Comparison of ENCODE assay signal across 8 cellular contexts in genomic region chr16:1707193-1707790, GRCh38. TPM values are rescaled to one million over a fixed set of nuclear protein-coding genes. Genes with fewer than 3 reads are reported as not detected.
DNase-seq lines count a peak whose midpoint lies in the region; ATAC-seq and TF ChIP-seq lines count a peak whose summit lies in the region.

No MANE protein-coding gene starts in this region.

- peak overlapping the region; percentile 90 for H3K27ac ChIP-seq in CD8-positive, alpha-beta T cell (ENCODE audit: low read depth, low read length)
- H3K27ac ChIP-seq in stomach: peak overlapping the region; percentile 40 to 97 (median 93)

- intact Hi-C loops in CD8-positive, alpha-beta T cell (cut with DNase I, micrococcal nuclease): loop anchor here (2.0 to 5.0 kb wide), 5 partner anchors 66 to 450 kb away; partner anchors contain the start of genes EME2 (in 1 of the 2), FAHD1 (in 1 of the 2), HAGH (in 1 of the 2) and MRPS34 (in 1 of the 2)
- intact Hi-C loops in MCF 10A (cut with micrococcal nuclease) (loop anchor here (1.0 to 10.0 kb wide), 3 partner anchors 64 to 282 kb away; partner anchors contain the start of genes CRAMP1, IFT140, NME3 and UQCC4), stomach (cut with DNase I; ENCODE audit: low total_unique reads) (no loop called here)

- CTCF ChIA-PET in CD8-positive, alpha-beta T cell (lab: Charles Lee): interaction anchor here (1.3 to 1.5 kb wide), 2 partner anchors 13 to 16 kb away, joined by 3 to 4 read pairs; no protein-coding TSS in a partner anchor
- CTCF ChIA-PET in MCF 10A (lab: Yijun Ruan, JAX): interaction anchor here (0.5 to 2.7 kb wide), 14 partner anchors 12 to 433 kb away, joined by 3 to 17 read pairs (median 4); partner anchors contain the start of genes CRAMP1, IFT140, JPT2 and NUBP2

- BruUV-seq in MCF 10A (replicated peaks; lab: Mats Ljungman, UMichigan): TSS peak; percentile 20

- POLR2A ChIA-PET in CD8-positive, alpha-beta T cell (lab: Charles Lee): interaction anchor here (1.7 kb wide), 1 partner anchor 12 kb away, joined by 5 read pairs; no protein-coding TSS in a partner anchor
- POLR2A ChIA-PET in MCF 10A (lab: Yijun Ruan, JAX): interaction anchor here (0.6 to 4.8 kb wide), 14 partner anchors 11 to 629 kb away, joined by 3 to 130 read pairs (median 7); partner anchors contain the start of genes CRAMP1, EME2, IFT140 and JPT2

- TF ChIP-seq POLR2A in stomach (IDR thresholded peaks at IDR 0.05): no peak

- peak in 1 of 7 experiments; percentile 15 for DNase-seq in CD8-positive, alpha-beta T cell
- DNase-seq in MG63: no peak
- peak; percentile 43 for DNase-seq in MCF 10A (ENCODE audit: unreplicated experiment)
- peak; percentile 22 for DNase-seq in kidney glomerular epithelial cell (lab: John Stamatoyannopoulos, UW)
- DNase-seq in stomach: no peak
- no peak for DNase-seq in NCI-H82 (lab: John Stamatoyannopoulos, UW)
- DNase-seq in NCI-H1436 treated with DMSO at 0.1 percent for 48 hours (lab: John Stamatoyannopoulos, UW): no peak

- peaks cover 46% of the 10 kb centered on the region for H3K4me1 Mint-ChIP-seq in CD8-positive, alpha-beta T cell (ENCODE audit: low read depth)
- peaks cover 9% of the 10 kb centered on the region for H3K4me1 Mint-ChIP-seq in MCF 10A (ENCODE audit: insufficient read depth, unreplicated experiment)

- no peaks in the 10 kb centered on the region for H3K36me3 ChIP-seq in CD8-positive, alpha-beta T cell (ENCODE audit: insufficient read depth, low read length)
- H3K36me3 ChIP-seq in MG63 (peaks cover 27% of the 10 kb centered on the region), stomach (peaks cover 0 to 13% (median 8%) of the 10 kb centered on the region in 4 donors)

- no peaks in the 10 kb centered on the region for H3K27me3 ChIP-seq in CD8-positive, alpha-beta T cell (ENCODE audit: insufficient read depth, low read length)
- H3K27me3 ChIP-seq in MG63 (no peaks in the 10 kb centered on the region), stomach (no peaks in the 10 kb centered on the region)

- no peak for TF ChIP-seq CTCF in CD8-positive, alpha-beta T cell (IDR thresholded peaks at IDR 0.05)
- TF ChIP-seq CTCF in MCF 10A (IDR thresholded peaks at IDR 0.05; ENCODE audit: unreplicated experiment) (no peak), stomach (IDR thresholded peaks at IDR 0.05) (no peak)

- 10 to 14% (median 13%) methylated on average over 16 of the region's 16 CpGs for WGBS in stomach, 5 donors

- no peak for ATAC-seq in CD8-positive, alpha-beta T cell
- no peak for ATAC-seq in HG02973 (IDR thresholded peaks at IDR 0.05; ENCODE audit: unreplicated experiment)

- H3K4me3 Mint-ChIP-seq in CD8-positive, alpha-beta T cell: peak overlapping the region; percentile 84
- peak overlapping the region; percentile 83 for H3K4me3 Mint-ChIP-seq in MCF 10A (ENCODE audit: unreplicated experiment)

- peaks cover 32% of the 10 kb centered on the region for H3K4me1 ChIP-seq in CD8-positive, alpha-beta T cell (ENCODE audit: insufficient read depth, low read length)
- peaks cover 20 to 68% (median 50%) of the 10 kb centered on the region in 4 donors for H3K4me1 ChIP-seq in stomach

- peak overlapping the region; percentile 99 for H3K4me3 ChIP-seq in CD8-positive, alpha-beta T cell (ENCODE audit: low read depth, low read length)
- H3K4me3 ChIP-seq in MG63 (peak overlapping the region; percentile 74), stomach (peak overlapping the region; percentile 83 to 95 (median 92))

- no peaks in the 10 kb centered on the region for H3K27me3 Mint-ChIP-seq in CD8-positive, alpha-beta T cell (ENCODE audit: low read depth)
- H3K27me3 Mint-ChIP-seq in MCF 10A (ENCODE audit: insufficient read depth, unreplicated experiment): no peaks in the 10 kb centered on the region

- no peak for TF ChIP-seq EP300 in stomach (IDR thresholded peaks at IDR 0.05)

- no peaks in the 10 kb centered on the region for H3K9me3 Mint-ChIP-seq in CD8-positive, alpha-beta T cell
- H3K9me3 Mint-ChIP-seq in MCF 10A (ENCODE audit: unreplicated experiment): no peaks in the 10 kb centered on the region

- peak overlapping the region; percentile 90 for H3K27ac Mint-ChIP-seq in CD8-positive, alpha-beta T cell
- peak overlapping the region; percentile 81 for H3K27ac Mint-ChIP-seq in MCF 10A (ENCODE audit: low read depth, unreplicated experiment)

- H3K9me3 ChIP-seq in CD8-positive, alpha-beta T cell (ENCODE audit: low read length): no peaks in the 10 kb centered on the region
- H3K9me3 ChIP-seq in MG63: no peaks in the 10 kb centered on the region
- H3K9me3 ChIP-seq in stomach: no peaks in the 10 kb centered on the region

- peaks cover 13% of the 10 kb centered on the region for H3K36me3 Mint-ChIP-seq in CD8-positive, alpha-beta T cell
- H3K36me3 Mint-ChIP-seq in MCF 10A (ENCODE audit: insufficient read depth, unreplicated experiment): peaks cover 28% of the 10 kb centered on the region

RNA-seq across cellular contexts. Expression of gene MAPK8IP3, which starts 1.3 kb away (rescaled TPM):
- 100 to 1,000 TPM; 381 to 419 TPM for total RNA-seq in CD8-positive, alpha-beta T cell
- total RNA-seq in MG63 (2014; rRNA removed; shearing (Covaris generic); ENCODE audit: low replicate concordance): 13.4 and 31.1 TPM in 2 replicates
- total RNA-seq in MCF 10A (2022) (77.4 and 86.6 TPM in 2 replicates), stomach (100 to 1,000 TPM in 3 of 5 donors, 10 to 100 TPM in 2; 42.6 to 320 (median 133) TPM)
- 10 to 100 TPM; 10.1 to 38.9 (median 29.9) TPM for polyA plus RNA-seq in stomach

RNA-seq across cellular contexts. Expression of gene JPT2, which starts 29.2 kb away (rescaled TPM):
- 1 to 10 TPM; 1.4 to 2.8 TPM for total RNA-seq in CD8-positive, alpha-beta T cell
- 94.3 and 129 TPM in 2 replicates for total RNA-seq in MG63 (2014; rRNA removed; shearing (Covaris generic); ENCODE audit: low replicate concordance)
- total RNA-seq in MCF 10A (2022): 111 and 131 TPM in 2 replicates
- total RNA-seq in stomach: 100 to 1,000 TPM in 1 of 5 donors, 10 to 100 TPM in 4; 13.4 to 118 (median 49.3) TPM
- polyA plus RNA-seq in stomach: 10 to 100 TPM; 24.3 to 34.4 (median 24.4) TPM

Comparison
In these comparisons a context has a peak if more than half of its experiments do, and no peak if none do; other contexts are left out.
1. DNase-seq: peak in MCF 10A (single experiment) and kidney glomerular epithelial cell (single experiment); none in MG63 (single experiment), stomach (single experiment), NCI-H82 (single experiment) and NCI-H1436 treated with DMSO at 0.1 percent for 48 hours (single experiment).
2. Peak in every context shown above with its lines, with median percentiles within 50 percentile points of each other: H3K4me3 ChIP-seq.